In the genomic region with DNA sequence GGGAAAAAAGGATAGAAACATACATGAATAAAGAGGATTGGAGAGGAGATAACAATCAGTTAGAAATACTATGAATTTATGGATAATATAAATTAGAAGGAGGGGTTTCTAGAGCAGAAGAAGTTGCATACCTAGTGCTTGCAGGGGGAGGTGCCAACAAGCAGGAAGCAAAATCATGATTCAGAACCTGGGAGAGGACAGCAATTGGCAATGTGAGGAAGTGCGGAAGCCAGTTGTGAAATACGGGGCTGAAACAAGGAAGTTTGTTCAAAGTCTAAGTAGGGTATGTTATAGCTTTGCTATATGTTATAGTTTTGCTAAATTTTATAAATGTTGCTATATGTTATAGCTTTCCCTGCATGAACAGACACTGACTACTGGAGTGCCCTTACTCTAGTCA, we compare ENCODE assay signal across 1 cellular context.
TF ChIP-seq lines count a peak whose summit lies in the region.

No MANE protein-coding gene starts in this region.

TF ChIP-seq in HepG2, 621 proteins besides CTCF, POLR2A, EP300 and RAD21 (continued from another document):
- TF ChIP-seq, protein P1, sequence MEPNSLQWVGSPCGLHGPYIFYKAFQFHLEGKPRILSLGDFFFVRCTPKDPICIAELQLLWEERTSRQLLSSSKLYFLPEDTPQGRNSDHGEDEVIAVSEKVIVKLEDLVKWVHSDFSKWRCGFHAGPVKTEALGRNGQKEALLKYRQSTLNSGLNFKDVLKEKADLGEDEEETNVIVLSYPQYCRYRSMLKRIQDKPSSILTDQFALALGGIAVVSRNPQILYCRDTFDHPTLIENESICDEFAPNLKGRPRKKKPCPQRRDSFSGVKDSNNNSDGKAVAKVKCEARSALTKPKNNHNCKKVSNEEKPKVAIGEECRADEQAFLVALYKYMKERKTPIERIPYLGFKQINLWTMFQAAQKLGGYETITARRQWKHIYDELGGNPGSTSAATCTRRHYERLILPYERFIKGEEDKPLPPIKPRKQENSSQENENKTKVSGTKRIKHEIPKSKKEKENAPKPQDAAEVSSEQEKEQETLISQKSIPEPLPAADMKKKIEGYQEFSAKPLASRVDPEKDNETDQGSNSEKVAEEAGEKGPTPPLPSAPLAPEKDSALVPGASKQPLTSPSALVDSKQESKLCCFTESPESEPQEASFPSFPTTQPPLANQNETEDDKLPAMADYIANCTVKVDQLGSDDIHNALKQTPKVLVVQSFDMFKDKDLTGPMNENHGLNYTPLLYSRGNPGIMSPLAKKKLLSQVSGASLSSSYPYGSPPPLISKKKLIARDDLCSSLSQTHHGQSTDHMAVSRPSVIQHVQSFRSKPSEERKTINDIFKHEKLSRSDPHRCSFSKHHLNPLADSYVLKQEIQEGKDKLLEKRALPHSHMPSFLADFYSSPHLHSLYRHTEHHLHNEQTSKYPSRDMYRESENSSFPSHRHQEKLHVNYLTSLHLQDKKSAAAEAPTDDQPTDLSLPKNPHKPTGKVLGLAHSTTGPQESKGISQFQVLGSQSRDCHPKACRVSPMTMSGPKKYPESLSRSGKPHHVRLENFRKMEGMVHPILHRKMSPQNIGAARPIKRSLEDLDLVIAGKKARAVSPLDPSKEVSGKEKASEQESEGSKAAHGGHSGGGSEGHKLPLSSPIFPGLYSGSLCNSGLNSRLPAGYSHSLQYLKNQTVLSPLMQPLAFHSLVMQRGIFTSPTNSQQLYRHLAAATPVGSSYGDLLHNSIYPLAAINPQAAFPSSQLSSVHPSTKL (CRISPR knock-in tag; IDR thresholded peaks at IDR 0.05), result no peak
